2 cellular contexts compared by ENCODE assay signal in genomic region chr2:108982259-108982679, GRCh38.
TF ChIP-seq lines count a peak whose summit lies in the region.

No MANE protein-coding gene starts in this region.

TF ChIP-seq in A549, 52 proteins besides CTCF, POLR2A, EP300 and RAD21:
- TF ChIP-seq CEBPB (IDR thresholded peaks at IDR 0.05) (peak; percentile 75 to 80), HOXB5 (CRISPR knock-in tag; IDR thresholded peaks at IDR 0.05) (no peak), MYC (IDR thresholded peaks at IDR 0.05; ENCODE audit: borderline replicate concordance, low read length) (no peak), HEYL (CRISPR knock-in tag; IDR thresholded peaks at IDR 0.05) (no peak), CHD2 (IDR thresholded peaks at IDR 0.05; ENCODE audit: low read length, partially characterized antibody) (no peak), GATA3 (IDR thresholded peaks at IDR 0.05; ENCODE audit: borderline replicate concordance) (peak; percentile 80), BCL3 (IDR thresholded peaks at IDR 0.05) (0 out of 3 replicates have a peak, but pooled peaks have one; percentile 45), EHMT2 (IDR thresholded peaks at IDR 0.05; ENCODE audit: low read depth) (no peak), JUN (IDR thresholded peaks at IDR 0.05) (peak; percentile 30 to 61; a peak in 1 of 5 replicates)

TF ChIP-seq in WTC11, 78 proteins besides CTCF, POLR2A, EP300 and RAD21:
- no peak for TF ChIP-seq ZNF219 (CRISPR knock-in tag; IDR thresholded peaks at IDR 0.05; ENCODE audit: borderline replicate concordance)
- 0 out of 2 replicates have a peak, but pooled peaks have one; percentile 26 for TF ChIP-seq GABPB1 (CRISPR knock-in tag; IDR thresholded peaks at IDR 0.05)
- no peak for TF ChIP-seq MXD4 (CRISPR knock-in tag; IDR thresholded peaks at IDR 0.05; ENCODE audit: borderline replicate concordance)
- TF ChIP-seq PRDM15 (CRISPR knock-in tag; IDR thresholded peaks at IDR 0.05) = no peak
- TF ChIP-seq SP1 (CRISPR knock-in tag; conservative IDR thresholded peaks at IDR 0.05) = no peak
TF ChIP-seq in WTC11: peak in this region for 1.
